1 cellular context compared by ENCODE assay signal in genomic region chr3:27431116-27431515, GRCh38.
TF ChIP-seq lines count a peak whose summit lies in the region.

No MANE protein-coding gene starts in this region.

TF ChIP-seq in HepG2, 621 proteins besides CTCF, POLR2A, EP300 and RAD21 (continued from another document):
- TF ChIP-seq, protein P1, sequence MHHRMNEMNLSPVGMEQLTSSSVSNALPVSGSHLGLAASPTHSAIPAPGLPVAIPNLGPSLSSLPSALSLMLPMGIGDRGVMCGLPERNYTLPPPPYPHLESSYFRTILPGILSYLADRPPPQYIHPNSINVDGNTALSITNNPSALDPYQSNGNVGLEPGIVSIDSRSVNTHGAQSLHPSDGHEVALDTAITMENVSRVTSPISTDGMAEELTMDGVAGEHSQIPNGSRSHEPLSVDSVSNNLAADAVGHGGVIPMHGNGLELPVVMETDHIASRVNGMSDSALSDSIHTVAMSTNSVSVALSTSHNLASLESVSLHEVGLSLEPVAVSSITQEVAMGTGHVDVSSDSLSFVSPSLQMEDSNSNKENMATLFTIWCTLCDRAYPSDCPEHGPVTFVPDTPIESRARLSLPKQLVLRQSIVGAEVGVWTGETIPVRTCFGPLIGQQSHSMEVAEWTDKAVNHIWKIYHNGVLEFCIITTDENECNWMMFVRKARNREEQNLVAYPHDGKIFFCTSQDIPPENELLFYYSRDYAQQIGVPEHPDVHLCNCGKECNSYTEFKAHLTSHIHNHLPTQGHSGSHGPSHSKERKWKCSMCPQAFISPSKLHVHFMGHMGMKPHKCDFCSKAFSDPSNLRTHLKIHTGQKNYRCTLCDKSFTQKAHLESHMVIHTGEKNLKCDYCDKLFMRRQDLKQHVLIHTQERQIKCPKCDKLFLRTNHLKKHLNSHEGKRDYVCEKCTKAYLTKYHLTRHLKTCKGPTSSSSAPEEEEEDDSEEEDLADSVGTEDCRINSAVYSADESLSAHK (CRISPR knock-in tag; IDR thresholded peaks at IDR 0.05; ENCODE audit: borderline replicate concordance): no peak
- TF ChIP-seq RORA (CRISPR knock-in tag; IDR thresholded peaks at IDR 0.05) (no peak), HOXA3 (CRISPR knock-in tag; IDR thresholded peaks at IDR 0.05) (no peak)
